ENCODE assay signal across 1 cellular context in genomic region chr19:51651216-51651846, GRCh38.
TF ChIP-seq lines count a peak whose summit lies in the region.

No MANE protein-coding gene starts in this region.

TF ChIP-seq in HepG2, 621 proteins besides CTCF, POLR2A, EP300 and RAD21:
- TF ChIP-seq CSRNP1 (CRISPR knock-in tag; IDR thresholded peaks at IDR 0.05) (no peak), ZNF468 (CRISPR knock-in tag; IDR thresholded peaks at IDR 0.05) (no peak), HOXA9 (CRISPR knock-in tag; IDR thresholded peaks at IDR 0.05; ENCODE audit: borderline replicate concordance) (no peak), NPAS2 (CRISPR knock-in tag; IDR thresholded peaks at IDR 0.05; ENCODE audit: borderline replicate concordance) (no peak), NFAT5 (CRISPR knock-in tag; IDR thresholded peaks at IDR 0.05) (no peak), MLX (CRISPR knock-in tag; IDR thresholded peaks at IDR 0.05) (no peak), SOX6 (IDR thresholded peaks at IDR 0.05) (no peak), SOX6 (CRISPR knock-in tag; IDR thresholded peaks at IDR 0.05) (no peak), JDP2 (CRISPR knock-in tag; IDR thresholded peaks at IDR 0.05; ENCODE audit: borderline replicate concordance) (no peak), ZNF777 (CRISPR knock-in tag; IDR thresholded peaks at IDR 0.05) (no peak)
